In the genomic region with DNA sequence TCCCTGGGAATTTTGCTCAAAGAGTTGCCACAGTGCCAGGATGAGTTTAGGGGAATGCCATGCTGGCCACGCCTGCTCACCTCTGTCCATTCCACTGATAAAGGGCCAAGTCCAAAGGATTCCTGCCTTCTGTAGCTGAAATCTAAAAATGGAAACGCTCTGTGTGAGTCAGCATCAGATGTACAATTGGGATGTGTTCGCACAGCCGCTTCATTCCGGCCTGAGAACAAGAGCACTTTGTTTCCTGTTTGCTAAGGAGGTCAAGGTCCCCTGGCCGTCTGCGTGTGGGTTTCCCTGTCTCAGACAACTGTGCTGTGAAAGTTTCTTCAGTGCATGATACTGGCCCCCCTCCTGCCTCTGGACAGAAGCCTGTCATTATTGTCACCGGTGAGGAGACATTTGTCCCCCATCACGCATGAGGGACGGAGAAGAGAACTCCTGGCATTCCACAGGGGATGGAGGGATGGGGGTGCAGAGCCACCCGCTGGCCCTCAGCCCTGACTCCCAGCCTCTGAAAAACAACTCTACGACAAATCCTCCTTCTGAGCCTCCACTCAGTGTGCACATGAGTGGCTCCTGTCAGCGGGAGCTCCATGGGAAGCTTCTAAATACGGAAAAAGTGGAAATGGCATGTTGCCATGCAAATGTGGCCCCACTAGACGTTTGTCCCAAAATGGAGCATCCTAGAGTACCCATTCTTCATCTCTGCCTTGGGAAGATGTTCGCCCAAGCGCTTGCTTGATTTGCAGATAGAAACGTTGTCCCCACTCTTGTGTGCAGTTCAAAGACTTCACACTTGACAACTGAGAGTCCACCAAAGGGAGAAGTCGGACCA, we compare ENCODE assay signal across 10 cellular contexts.
DNase-seq lines count a peak whose midpoint lies in the region; ATAC-seq and TF ChIP-seq lines count a peak whose summit lies in the region.
"Had no signal": no experiment of that assay in that cellular context is flagged by ENCODE, and none has a peak within 500 bp of the region (broad histone marks: within the 10 kb centered on the region; RNA-seq: fewer than 3 reads in every experiment).

No MANE protein-coding gene starts in this region.

- peaks cover 20% of the 10 kb centered on the region for H3K27me3 Mint-ChIP-seq in WTC11 (ENCODE audit: low read depth)
- peaks cover 78% of the 10 kb centered on the region for H3K27me3 Mint-ChIP-seq in activated CD4-positive, alpha-beta T cell treated with anti-CD3 and anti-CD28 coated beads, Interleukin-2, amount 10 ng/mL, durations not matched to agents 24 days and 14 days

- H3K4me1 Mint-ChIP-seq in WTC11 = peaks cover 35% of the 10 kb centered on the region
- H3K4me1 Mint-ChIP-seq in activated CD4-positive, alpha-beta T cell treated with anti-CD3 and anti-CD28 coated beads, Interleukin-2, amount 10 ng/mL, durations not matched to agents 24 days and 14 days = no peaks in the 10 kb centered on the region
- H3K4me1 Mint-ChIP-seq: activated naive CD4-positive, alpha-beta T cell treated with anti-CD3 and anti-CD28 coated beads, Interleukin-2, amount 50 U/mL, for 24 hours had no signal

- peaks cover 9% of the 10 kb centered on the region for H3K9me3 Mint-ChIP-seq in WTC11
- peaks cover 5% of the 10 kb centered on the region for H3K9me3 Mint-ChIP-seq in activated CD4-positive, alpha-beta T cell treated with anti-CD3 and anti-CD28 coated beads, Interleukin-2, amount 10 ng/mL, durations not matched to agents 24 days and 14 days
- H3K9me3 Mint-ChIP-seq: activated naive CD4-positive, alpha-beta T cell treated with anti-CD3 and anti-CD28 coated beads, Interleukin-2, amount 50 U/mL, for 24 hours had no signal

- intact Hi-C loops in head of caudate nucleus (cut with DNase I) = no loop called here
- intact Hi-C loops in activated CD4-positive, alpha-beta T cell treated with anti-CD3 and anti-CD28 coated beads, Interleukin-2, amount 10 ng/mL, durations not matched to agents 24 days and 14 days (cut with micrococcal nuclease) = no loop called here

- H3K4me3 Mint-ChIP-seq in WTC11 = no peak overlapping the region
- H3K4me3 Mint-ChIP-seq in activated CD4-positive, alpha-beta T cell treated with anti-CD3 and anti-CD28 coated beads, Interleukin-2, amount 10 ng/mL, durations not matched to agents 24 days and 14 days = no peak overlapping the region
- H3K4me3 Mint-ChIP-seq: activated naive CD4-positive, alpha-beta T cell treated with anti-CD3 and anti-CD28 coated beads, Interleukin-2, amount 50 U/mL, for 24 hours had no signal

- no peak overlapping the region for H3K27ac Mint-ChIP-seq in WTC11
- no peak overlapping the region for H3K27ac Mint-ChIP-seq in activated CD4-positive, alpha-beta T cell treated with anti-CD3 and anti-CD28 coated beads, Interleukin-2, amount 10 ng/mL, durations not matched to agents 24 days and 14 days
- H3K27ac Mint-ChIP-seq: activated naive CD4-positive, alpha-beta T cell treated with anti-CD3 and anti-CD28 coated beads, Interleukin-2, amount 50 U/mL, for 24 hours had no signal

- H3K36me3 Mint-ChIP-seq in WTC11 = no peaks in the 10 kb centered on the region
- H3K36me3 Mint-ChIP-seq in activated CD4-positive, alpha-beta T cell treated with anti-CD3 and anti-CD28 coated beads, Interleukin-2, amount 10 ng/mL, durations not matched to agents 24 days and 14 days (ENCODE audit: low read depth) = no peaks in the 10 kb centered on the region
- H3K36me3 Mint-ChIP-seq: activated naive CD4-positive, alpha-beta T cell treated with anti-CD3 and anti-CD28 coated beads, Interleukin-2, amount 50 U/mL, for 24 hours had no signal

- ATAC-seq in WTC11 = no peak
- ATAC-seq in GM18867 (IDR thresholded peaks at IDR 0.05; ENCODE audit: unreplicated experiment) = no peak

- TF ChIP-seq CTCF in WTC11 (IDR thresholded peaks at IDR 0.05) = no peak

- DNase-seq in Ammon's horn (ENCODE audit: low spot score) = peak; percentile 95
- DNase-seq in WTC11 (ENCODE audit: low spot score) = no peak
- peak; percentile 61 to 95 (median 86) for DNase-seq in head of caudate nucleus
- peak in 54 of 56 donors; percentile 24 to 94 (median 79) for DNase-seq in nucleus accumbens (lab: John Stamatoyannopoulos, UW)
- DNase-seq in activated naive CD4-positive, alpha-beta T cell treated with Interleukin-2 at 50 U/mL for 16 hours = no peak
- no peak for DNase-seq in activated CD4-positive, alpha-beta T cell treated with anti-CD3 and anti-CD28 coated beads, Interleukin-2, amount 10 ng/mL, durations not matched to agents 24 days and 14 days
- no peak for DNase-seq in stimulated activated CD4-positive, alpha-beta T cell treated with anti-CD3 and anti-CD28 coated beads, Interleukin-4, amount 100 ng/mL, for 24 hours
- DNase-seq: SIG-M5 had no signal

- POLR2A ChIA-PET in WTC11 (lab: Charles Lee) = no interaction called here

- CTCF ChIA-PET in WTC11 (lab: Charles Lee) = no interaction called here

TF ChIP-seq in WTC11, 78 proteins besides CTCF, POLR2A, EP300 and RAD21:
- TF ChIP-seq, protein P1, sequence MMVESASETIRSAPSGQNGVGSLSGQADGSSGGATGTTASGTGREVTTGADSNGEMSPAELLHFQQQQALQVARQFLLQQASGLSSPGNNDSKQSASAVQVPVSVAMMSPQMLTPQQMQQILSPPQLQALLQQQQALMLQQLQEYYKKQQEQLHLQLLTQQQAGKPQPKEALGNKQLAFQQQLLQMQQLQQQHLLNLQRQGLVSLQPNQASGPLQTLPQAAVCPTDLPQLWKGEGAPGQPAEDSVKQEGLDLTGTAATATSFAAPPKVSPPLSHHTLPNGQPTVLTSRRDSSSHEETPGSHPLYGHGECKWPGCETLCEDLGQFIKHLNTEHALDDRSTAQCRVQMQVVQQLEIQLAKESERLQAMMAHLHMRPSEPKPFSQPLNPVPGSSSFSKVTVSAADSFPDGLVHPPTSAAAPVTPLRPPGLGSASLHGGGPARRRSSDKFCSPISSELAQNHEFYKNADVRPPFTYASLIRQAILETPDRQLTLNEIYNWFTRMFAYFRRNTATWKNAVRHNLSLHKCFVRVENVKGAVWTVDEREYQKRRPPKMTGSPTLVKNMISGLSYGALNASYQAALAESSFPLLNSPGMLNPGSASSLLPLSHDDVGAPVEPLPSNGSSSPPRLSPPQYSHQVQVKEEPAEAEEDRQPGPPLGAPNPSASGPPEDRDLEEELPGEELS (CRISPR knock-in tag; IDR thresholded peaks at IDR 0.05) = no peak
- TF ChIP-seq GABPB1 (CRISPR knock-in tag; IDR thresholded peaks at IDR 0.05) = peak; percentile 93

Comparison
In these comparisons a context has a peak if more than half of its experiments do, and no peak if none do; other contexts are left out.
1. DNase-seq: peak in Ammon's horn (single experiment), head of caudate nucleus (42 of 42) and nucleus accumbens (54 of 56); none in WTC11 (single experiment), activated naive CD4-positive, alpha-beta T cell treated with Interleukin-2 at 50 U/mL for 16 hours (single experiment), activated CD4-positive, alpha-beta T cell treated with anti-CD3 and anti-CD28 coated beads, Interleukin-2, amount 10 ng/mL, durations not matched to agents 24 days and 14 days (single experiment) and stimulated activated CD4-positive, alpha-beta T cell treated with anti-CD3 and anti-CD28 coated beads, Interleukin-4, amount 100 ng/mL, for 24 hours (single experiment).